Comparison of ENCODE assay signal across 8 cellular contexts in the genomic region with DNA sequence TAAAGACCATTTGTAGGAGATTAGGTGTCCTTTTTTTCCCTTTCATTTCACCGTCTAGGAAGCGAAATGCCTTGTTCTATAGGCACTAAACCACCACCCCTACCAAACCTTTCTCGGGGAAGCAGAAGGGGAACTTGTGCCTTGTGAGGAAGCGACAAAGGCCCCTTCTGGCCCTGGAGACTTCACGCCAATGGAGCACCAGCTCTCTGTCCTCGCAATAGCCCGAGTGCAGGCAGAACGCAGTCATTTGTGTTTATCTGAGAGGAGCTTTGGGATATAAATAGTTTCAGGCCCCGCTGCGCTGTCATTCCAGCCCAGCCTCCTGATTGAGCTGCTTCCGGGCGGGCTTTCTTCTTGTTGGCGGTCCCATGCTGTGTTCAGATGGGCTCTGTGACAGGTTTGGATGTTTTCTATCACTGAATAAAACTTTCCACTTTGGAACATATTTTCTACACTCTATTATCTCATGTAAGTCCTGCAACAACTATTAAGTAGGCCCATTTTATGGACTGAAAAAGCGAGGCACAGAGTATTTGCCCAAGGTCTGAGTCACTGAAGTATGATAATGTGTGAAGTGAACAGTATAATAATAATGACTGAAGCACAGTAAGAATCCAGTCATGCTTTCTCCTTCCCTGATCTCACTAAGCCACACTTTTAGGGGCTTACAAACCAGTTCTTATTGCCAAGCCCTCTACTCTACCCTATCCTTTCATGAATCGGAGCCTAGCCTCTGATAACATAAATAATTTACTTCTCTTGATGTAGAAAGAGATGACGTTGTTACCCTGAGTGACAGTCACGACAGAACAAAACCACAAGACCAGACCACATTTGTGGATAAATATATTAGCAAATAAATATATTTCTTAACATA. TPM values are rescaled to one million over a fixed set of nuclear protein-coding genes. Genes with fewer than 3 reads are reported as not detected.
DNase-seq lines count a peak whose midpoint lies in the region; ATAC-seq and TF ChIP-seq lines count a peak whose summit lies in the region.

No MANE protein-coding gene starts in this region.

- H3K27ac ChIP-seq in coronary artery (peak overlapping the region; percentile 84 to 91), temporal lobe (ENCODE audit: low read depth, low read length) (peak overlapping the region; percentile 79)

- no peak for TF ChIP-seq POLR2A in lower leg skin (IDR thresholded peaks at IDR 0.05)

- intact Hi-C loops in lower leg skin (cut with DNase I; ENCODE audit: low total_unique reads) = loop anchor here (5.0 kb wide), 1 partner anchor 64 kb away; a partner anchor contains a TSS

- DNase-seq in AG08396 (ENCODE audit: low spot score) = peak; percentile 74
- peak; percentile 28 for DNase-seq in SK-MEL-5 (ENCODE audit: low read depth, low spot score)
- no peak for DNase-seq in coronary artery (ENCODE audit: low spot score)
- no peak for DNase-seq in lower leg skin (ENCODE audit: low spot score in 2 of 2)
- no peak for DNase-seq in middle frontal gyrus (ENCODE audit: extremely low spot score, low spot score)
- DNase-seq in NCI-H2029 treated with DMSO at 0.1 percent for 48 hours (lab: John Stamatoyannopoulos, UW) = no peak

- 16 to 17% methylated on average over 17 of the region's 17 CpGs for WGBS in lower leg skin, 2 donors

- in situ Hi-C loops in SK-MEL-5 (cut with HindIII; ENCODE audit: low pct_unique_long_range_greater_than_20kb, low sequenced_read_pairs) = no loop called here

- TF ChIP-seq CTCF in coronary artery (IDR thresholded peaks at IDR 0.05) = no peak
- no peak for TF ChIP-seq CTCF in lower leg skin (IDR thresholded peaks at IDR 0.05)

- H3K4me3 ChIP-seq in coronary artery (peak overlapping the region; percentile 91), lower leg skin (ENCODE audit: low read depth, poor library complexity, severe bottlenecking) (peak overlapping the region; percentile 98)

- ATAC-seq in GM19438 (IDR thresholded peaks at IDR 0.05; ENCODE audit: low read depth, unreplicated experiment) = peak; percentile 23

RNA-seq across cellular contexts. Expression of a gene that starts 1.1 kb away (rescaled TPM):
- 102 and 118 TPM in 2 replicates for total RNA-seq in SK-MEL-5 (2014; rRNA removed; shearing (Covaris generic))
- 95.9 and 113 TPM in 2 replicates for polyA plus RNA-seq in SK-MEL-5 (2015; cell fraction: cytosol; rRNA removed)
- polyA plus RNA-seq in SK-MEL-5 (2015; cell fraction: nucleus; rRNA removed) = 13.8 and 16.9 TPM in 2 replicates
- 10 to 100 TPM; 49.5 to 89.7 (median 57.5) TPM for total RNA-seq in lower leg skin
- total RNA-seq in temporal lobe = 31.7 TPM

RNA-seq across cellular contexts. Expression of a gene that starts 24.5 kb away (rescaled TPM):
- not detected in 2 replicates for total RNA-seq in SK-MEL-5 (2014; rRNA removed; shearing (Covaris generic))
- polyA plus RNA-seq in SK-MEL-5 (2015; cell fraction: cytosol; rRNA removed) = 0.23 TPM in 1 of 2 replicates, not detected in the other
- not detected in 2 replicates for polyA plus RNA-seq in SK-MEL-5 (2015; cell fraction: nucleus; rRNA removed)
- 10 to 100 TPM in 1 of 4 donors, 1 to 10 TPM in 3; 8.2 to 18.3 (median 8.8) TPM for total RNA-seq in lower leg skin
- 32.5 TPM for total RNA-seq in temporal lobe

Comparison
In these comparisons a context has a peak if more than half of its experiments do, and no peak if none do; other contexts are left out.
1. DNase-seq: peak in AG08396 (single experiment) and SK-MEL-5 (single experiment); none in coronary artery (single experiment), lower leg skin (0 of 2), middle frontal gyrus (single experiment) and NCI-H2029 treated with DMSO at 0.1 percent for 48 hours (single experiment).